Comparison of ENCODE assay signal across 5 cellular contexts in genomic region chrX:155363712-155364111, GRCh38. TPM values are rescaled to one million over a fixed set of nuclear protein-coding genes. Genes with fewer than 3 reads are reported as not detected.
"Had no signal": no experiment of that assay in that cellular context is flagged by ENCODE, and none has a peak within 500 bp of the region (broad histone marks: within the 10 kb centered on the region; RNA-seq: fewer than 3 reads in every experiment).

No MANE protein-coding gene starts in this region.

RNA-seq across cellular contexts. Expression of gene F8A2, which starts 18.2 kb away (rescaled TPM):
- total RNA-seq: GM23338, H1, H9, HepG2, HT-29 had no signal

RNA-seq across cellular contexts. Expression of gene CLIC2, which starts 29.3 kb away (rescaled TPM):
- total RNA-seq: HT-29 had no signal
